Comparison of ENCODE assay signal across 15 cellular contexts in the genomic region with DNA sequence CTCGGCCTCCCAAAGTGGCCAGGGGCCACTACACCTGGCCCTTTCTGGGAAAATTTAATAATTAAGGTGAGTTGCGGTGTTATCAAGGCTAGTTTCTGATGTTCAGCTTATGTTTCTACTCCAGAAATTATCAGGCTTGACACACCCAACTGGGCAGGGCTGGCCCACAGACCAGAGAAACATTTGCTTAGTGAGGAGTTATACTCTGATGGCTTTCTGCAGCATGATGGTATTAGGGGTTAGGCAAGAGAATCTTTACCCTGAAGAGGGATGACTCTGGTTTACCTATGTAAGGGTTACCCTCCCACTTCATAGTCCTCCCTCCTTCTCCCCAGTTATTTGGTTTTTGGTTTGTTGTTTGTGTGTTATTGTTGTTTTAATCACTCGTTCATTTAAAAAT. TPM values are rescaled to one million over a fixed set of nuclear protein-coding genes. Genes with fewer than 3 reads are reported as not detected.
DNase-seq lines count a peak whose midpoint lies in the region; ATAC-seq and TF ChIP-seq lines count a peak whose summit lies in the region.
"Had no signal": no experiment of that assay in that cellular context is flagged by ENCODE, and none has a peak within 500 bp of the region (broad histone marks: within the 10 kb centered on the region; RNA-seq: fewer than 3 reads in every experiment).

No MANE protein-coding gene starts in this region.

- no peaks in the 10 kb centered on the region for H3K36me3 ChIP-seq in PC-3 (ENCODE audit: low read depth, low read length)
- H3K36me3 ChIP-seq in duodenal mucosa (ENCODE audit: control insufficient read depth in 1 of 2, insufficient read depth in 2 of 2, low read length in 2 of 2): no peaks in the 10 kb centered on the region
- no peaks in the 10 kb centered on the region for H3K36me3 ChIP-seq in mesendoderm (ENCODE audit: control insufficient read depth, insufficient read depth, low read length)
- H3K36me3 ChIP-seq in adrenal gland (replicated peaks in 1 of 2): no peaks in the 10 kb centered on the region

- no peak for TF ChIP-seq CTCF in PC-3 (conservative IDR thresholded peaks at IDR 0.05; ENCODE audit: low read depth, low read length)
- no peak for TF ChIP-seq CTCF in adrenal gland (IDR thresholded peaks at IDR 0.05)

- H2BK120ac ChIP-seq in mesendoderm (ENCODE audit: low read depth, low read length): peak overlapping the region; percentile 73

- no peak overlapping the region for H3K56ac ChIP-seq in mesendoderm (ENCODE audit: low read length)

- ATAC-seq in PC-3 (no peak), HG03457 (IDR thresholded peaks at IDR 0.05; ENCODE audit: unreplicated experiment) (no peak)

- H3F3A ChIP-seq in PC-3 (ENCODE audit: low read length, unreplicated experiment): peaks cover 7% of the 10 kb centered on the region

- no peak overlapping the region for H4K5ac ChIP-seq in mesendoderm (ENCODE audit: low read length)

- H3K27ac ChIP-seq in PC-3 (ENCODE audit: low read length) (no peak overlapping the region), duodenal mucosa (ENCODE audit: low read depth, low read length) (peak overlapping the region; percentile 11), mesendoderm (ENCODE audit: low read depth, low read length) (no peak overlapping the region), adrenal gland (no peak overlapping the region)
- H3K27ac ChIP-seq: SK-N-MC had no signal

- H3K18ac ChIP-seq in mesendoderm (ENCODE audit: low read length): no peak overlapping the region

- H3K27me3 ChIP-seq in PC-3 (ENCODE audit: low read length): no peaks in the 10 kb centered on the region
- H3K27me3 ChIP-seq in duodenal mucosa (ENCODE audit: control insufficient read depth in 1 of 2, insufficient read depth in 2 of 2, low read length in 2 of 2): no peaks in the 10 kb centered on the region
- no peaks in the 10 kb centered on the region for H3K27me3 ChIP-seq in mesendoderm (ENCODE audit: insufficient read depth, low read length, poor library complexity)
- no peaks in the 10 kb centered on the region for H3K27me3 ChIP-seq in adrenal gland

- BruUV-seq in PC-3 (replicated peaks; lab: Mats Ljungman, UMichigan): no TSS peak

- no peak overlapping the region for H3K23ac ChIP-seq in mesendoderm (ENCODE audit: low read length)

- H4K8ac ChIP-seq in mesendoderm (ENCODE audit: low read depth, low read length): no peak overlapping the region

- no peaks in the 10 kb centered on the region for H3K9me2 ChIP-seq in PC-3 (replicated peaks; ENCODE audit: low read length)

- H3K4ac ChIP-seq in mesendoderm (ENCODE audit: low read depth, low read length): no peak overlapping the region

- no peak overlapping the region for H2BK5ac ChIP-seq in mesendoderm (ENCODE audit: low read length)

- POLR2A ChIA-PET in PC-3 (lab: Charles Lee; ENCODE audit: unreplicated experiment): interaction anchor here (0.6 kb wide), 1 partner anchor 23 kb away, joined by 5 read pairs; no protein-coding TSS in a partner anchor

- H2BK15ac ChIP-seq in mesendoderm (replicated peaks; ENCODE audit: low read depth): no peak overlapping the region

- no CpG with 5 or more reads among the region's 3 CpGs for WGBS in mesendoderm (ENCODE audit: extremely low coverage, insufficient coverage, low lambda C conversion rate)
- 72 to 96% (median 76%) methylated on average over 3 of the region's 3 CpGs for WGBS in adrenal gland, 4 donors

- H3K4me3 ChIP-seq in PC-3 (ENCODE audit: low read length) (no peak overlapping the region), duodenal mucosa (ENCODE audit: low read depth in 1 of 2, low read length in 2 of 2) (no peak overlapping the region), mesendoderm (ENCODE audit: low read length) (no peak overlapping the region), adrenal gland (no peak overlapping the region)
- H3K4me3 ChIP-seq: SK-N-MC had no signal

- H3K79me2 ChIP-seq in PC-3 (ENCODE audit: low read length) (no peaks in the 10 kb centered on the region), mesendoderm (ENCODE audit: control insufficient read depth, insufficient read depth, low read length) (no peaks in the 10 kb centered on the region)

- H4K20me1 ChIP-seq in PC-3 (ENCODE audit: low read length): no peaks in the 10 kb centered on the region

- peaks cover 37% of the 10 kb centered on the region for H3K4me1 ChIP-seq in PC-3 (ENCODE audit: insufficient read depth, low read length)
- peaks cover 13 to 18% of the 10 kb centered on the region in 2 donors for H3K4me1 ChIP-seq in duodenal mucosa (ENCODE audit: control insufficient read depth in 1 of 2, insufficient read depth in 2 of 2, low read length in 2 of 2)
- H3K4me1 ChIP-seq in mesendoderm (ENCODE audit: control insufficient read depth, low read depth, low read length): no peaks in the 10 kb centered on the region
- H3K4me1 ChIP-seq in adrenal gland (replicated peaks in 1 of 2): no peaks in the 10 kb centered on the region

- intact Hi-C loops in PC-3 (cut with micrococcal nuclease): no loop called here
- intact Hi-C loops in adrenal gland (cut with DNase I): no loop called here

- H2AFZ ChIP-seq in PC-3 (ENCODE audit: low read length): 0 out of 2 replicates have a peak overlapping the region, but pooled peaks have one; percentile 25

- DNase-seq in PC-3: no peak
- DNase-seq in mesendoderm: no peak
- DNase-seq in NCI-H2171 treated with DMSO at 0.1 percent for 48 hours (lab: John Stamatoyannopoulos, UW): no peak
- DNase-seq in DMS79 treated with DMSO at 0.1 percent for 48 hours (lab: John Stamatoyannopoulos, UW): no peak
- DNase-seq in adrenal gland: no peak
- DNase-seq: AML-193; DND-41; NCI-H1092 treated with DMSO at 0.1 percent for 48 hours; NCI-H2081; NCI-H446 treated with DMSO at 0.1 percent for 48 hours; NK-92 treated with Interleukin-12 subunit alpha and Interleukin-12 subunit beta, amount 100 ng/mL, for 24 hours; SHP77 had no signal

- H3K79me1 ChIP-seq in mesendoderm (ENCODE audit: low read length): no peaks in the 10 kb centered on the region

- no peak for TF ChIP-seq POLR2A in adrenal gland (IDR thresholded peaks at IDR 0.05)

- H3K9ac ChIP-seq in PC-3 (ENCODE audit: low read length): no peak overlapping the region
- peak overlapping the region in 1 of 2 donors; percentile 12 for H3K9ac ChIP-seq in duodenal mucosa (ENCODE audit: low read depth in 1 of 2, low read length in 2 of 2)
- no peak overlapping the region for H3K9ac ChIP-seq in mesendoderm (ENCODE audit: low read length)

- no peak overlapping the region for H3K4me2 ChIP-seq in PC-3 (ENCODE audit: low read length)
- no peak overlapping the region for H3K4me2 ChIP-seq in mesendoderm (ENCODE audit: low read length)

- H3K9me3 ChIP-seq in PC-3 (ENCODE audit: low read length) (no peaks in the 10 kb centered on the region), duodenal mucosa (ENCODE audit: control insufficient read depth in 1 of 2, low read length in 2 of 2) (no peaks in the 10 kb centered on the region), adrenal gland (replicated peaks in 1 of 3) (no peaks in the 10 kb centered on the region)

- CTCF ChIA-PET in PC-3 (lab: Charles Lee): interaction anchor here (1.7 kb wide), 1 partner anchor 24 kb away, joined by 6 read pairs; a partner anchor contains a TSS

- H2AK5ac ChIP-seq in mesendoderm (ENCODE audit: low read length): no peak overlapping the region

RNA-seq across cellular contexts. Expression of a gene that starts 24.5 kb away (rescaled TPM):
- 152 and 214 TPM in 2 replicates for total RNA-seq in PC-3 (2014; rRNA removed)
- 41.3 TPM for polyA plus RNA-seq in mesendoderm (2013, experiment 1 of 2)
- 41.1 TPM for polyA plus RNA-seq in mesendoderm (2013, experiment 2 of 2)
- 100 to 1,000 TPM; 144 to 309 (median 200) TPM for total RNA-seq in adrenal gland
- polyA plus RNA-seq in adrenal gland: 100 to 1,000 TPM in 1 of 3 donors, 10 to 100 TPM in 2; 77.1 to 117 (median 80.5) TPM
